ENCODE assay signal across 15 cellular contexts in the genomic region with DNA sequence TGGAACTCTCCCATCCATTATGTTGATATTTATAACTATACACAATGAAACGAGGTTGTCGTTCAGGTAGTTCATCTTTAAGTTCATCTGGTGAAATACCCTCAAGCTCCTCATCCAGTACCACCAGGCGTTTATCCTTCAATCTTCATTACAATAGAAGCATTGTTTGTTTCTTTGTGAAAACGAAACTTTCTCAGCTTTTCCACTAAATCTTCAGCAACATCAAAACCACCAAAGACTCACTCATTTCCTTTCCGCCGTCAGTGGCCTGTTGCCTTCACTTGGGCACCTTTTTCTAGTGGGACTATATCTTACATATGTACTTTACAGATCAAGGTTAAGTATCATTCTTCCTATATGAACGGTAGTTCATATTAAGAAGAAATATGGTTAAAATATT. TPM values are rescaled to one million over a fixed set of nuclear protein-coding genes. Genes with fewer than 3 reads are reported as not detected.
DNase-seq lines count a peak whose midpoint lies in the region; ATAC-seq, FAIRE-seq and TF ChIP-seq lines count a peak whose summit lies in the region.
"Had no signal": no experiment of that assay in that cellular context is flagged by ENCODE, and none has a peak within 500 bp of the region (broad histone marks: within the 10 kb centered on the region; RNA-seq: fewer than 3 reads in every experiment).

No MANE protein-coding gene starts in this region.

- H3K9me1 ChIP-seq in K562 (ENCODE audit: control insufficient read depth, insufficient read depth, low read length), result no peaks in the 10 kb centered on the region

- in situ Hi-C loops in K562 (cut with MboI), result no loop called here

- no peaks in the 10 kb centered on the region for H3K27me3 ChIP-seq in K562 (ENCODE audit: control insufficient read depth in 2 of 2, insufficient read depth in 2 of 2, low read length in 2 of 2)

- H3K27ac ChIP-seq in K562 (ENCODE audit: extremely low read depth, low read depth, low read length), result no peak overlapping the region

- no peaks in the 10 kb centered on the region for H3K9me3 Mint-ChIP-seq in activated CD8-positive, alpha-beta memory T cell treated with anti-CD3 and anti-CD28 coated beads, Interleukin-2, amount 10 ng/mL, durations not matched to agents 7 days and 5 days (ENCODE audit: low read depth)
- peaks cover 6% of the 10 kb centered on the region for H3K9me3 Mint-ChIP-seq in activated CD4-positive, alpha-beta T cell treated with anti-CD3 and anti-CD28 coated beads, Interleukin-2, amount 10 ng/mL, durations not matched to agents 24 days and 14 days

- FAIRE-seq in K562 (lab: Jason Lieb, UNC), result no peak
- FAIRE-seq: A204.1 had no signal

- no peak overlapping the region for H3K4me3 ChIP-seq in K562

- peak overlapping the region; percentile 82 for H2AFZ ChIP-seq in K562 (ENCODE audit: low read depth, low read length)

- H3K9ac ChIP-seq in K562 (ENCODE audit: insufficient read depth in 1 of 2, low read depth in 2 of 2, low read length in 2 of 2), result no peak overlapping the region

- POLR2A ChIA-PET in K562 (lab: Yijun Ruan, JAX), result no interaction called here

- H3K27me3 Mint-ChIP-seq in activated CD8-positive, alpha-beta memory T cell treated with anti-CD3 and anti-CD28 coated beads, Interleukin-2, amount 10 ng/mL, durations not matched to agents 7 days and 5 days, result peaks cover 13% of the 10 kb centered on the region
- no peaks in the 10 kb centered on the region for H3K27me3 Mint-ChIP-seq in activated CD4-positive, alpha-beta T cell treated with anti-CD3 and anti-CD28 coated beads, Interleukin-2, amount 10 ng/mL, durations not matched to agents 24 days and 14 days

- no peaks in the 10 kb centered on the region for H3K36me3 ChIP-seq in K562 (ENCODE audit: control insufficient read depth, insufficient read depth, low read length)

- peak overlapping the region; percentile 67 for H3K27ac Mint-ChIP-seq in activated CD8-positive, alpha-beta memory T cell treated with anti-CD3 and anti-CD28 coated beads, Interleukin-2, amount 10 ng/mL, durations not matched to agents 7 days and 5 days
- peak overlapping the region; percentile 81 for H3K27ac Mint-ChIP-seq in activated CD4-positive, alpha-beta T cell treated with anti-CD3 and anti-CD28 coated beads, Interleukin-2, amount 10 ng/mL, durations not matched to agents 24 days and 14 days

- CTCF ChIA-PET in activated CD8-positive, alpha-beta memory T cell treated with anti-CD3 and anti-CD28 coated beads, Interleukin-2, amount 10 ng/mL, durations not matched to agents 7 days and 5 days (lab: Charles Lee), result interaction anchor here (1.4 kb wide), 1 partner anchor 45 kb away, joined by 5 read pairs; no protein-coding TSS in a partner anchor
- CTCF ChIA-PET in K562 (lab: Yijun Ruan, JAX; ENCODE audit: low intra/inter-chr PET ratio), result no interaction called here

- DNase-seq in activated CD8-positive, alpha-beta memory T cell treated with anti-CD3 and anti-CD28 coated beads, Interleukin-2, amount 10 ng/mL, durations not matched to agents 7 days and 5 days, result peak; percentile 57
- DNase-seq in activated CD8-positive, alpha-beta memory T cell treated with anti-CD3 and anti-CD28 coated beads, Interleukin-2, amount 50 U/mL, for 48 hours, result no peak
- DNase-seq in activated CD4-positive, alpha-beta T cell treated with anti-CD3 and anti-CD28 coated beads, Interleukin-2, amount 10 ng/mL, durations not matched to agents 24 days and 14 days, result peak; percentile 86
- no peak for DNase-seq in K562 (ENCODE audit: extremely low read depth in 1 of 4, low spot score in 3 of 4)
- DNase-seq in stimulated activated naive CD8-positive, alpha-beta T cell treated with anti-CD3 and anti-CD28 coated beads, Interleukin-15, Interleukin-2, amounts not matched to agents 100 U/mL and 50 U/mL, for 24 hours, result peak; percentile 14
- DNase-seq in NK-92 (lab: John Stamatoyannopoulos, UW; ENCODE audit: unreplicated experiment), result no peak
- DNase-seq: DMS79; effector CD4-positive, alpha-beta T cell; NCI-H1092; NCI-H446 treated with DMSO at 0.1 percent for 48 hours had no signal

- no peak for TF ChIP-seq EP300 in K562 (IDR thresholded peaks at IDR 0.05; ENCODE audit: low read length)

- H3K4me3 Mint-ChIP-seq in activated CD8-positive, alpha-beta memory T cell treated with anti-CD3 and anti-CD28 coated beads, Interleukin-2, amount 10 ng/mL, durations not matched to agents 7 days and 5 days, result peak overlapping the region; percentile 38
- peak overlapping the region; percentile 59 for H3K4me3 Mint-ChIP-seq in activated CD4-positive, alpha-beta T cell treated with anti-CD3 and anti-CD28 coated beads, Interleukin-2, amount 10 ng/mL, durations not matched to agents 24 days and 14 days

- intact Hi-C loops in activated CD4-positive, alpha-beta T cell treated with anti-CD3 and anti-CD28 coated beads, Interleukin-2, amount 10 ng/mL, durations not matched to agents 24 days and 14 days (cut with micrococcal nuclease), result loop anchor here (1.0 to 5.0 kb wide), 4 partner anchors 14 to 854 kb away; no protein-coding TSS in a partner anchor
- intact Hi-C loops in K562 (cut with micrococcal nuclease), result loop anchor here (5.0 kb wide), 1 partner anchor 42 kb away; the partner anchor contains the start of gene TFG

- BruUV-seq in K562 (replicated peaks; lab: Mats Ljungman, UMichigan), result no TSS peak

- no peaks in the 10 kb centered on the region for H3K36me3 Mint-ChIP-seq in activated CD8-positive, alpha-beta memory T cell treated with anti-CD3 and anti-CD28 coated beads, Interleukin-2, amount 10 ng/mL, durations not matched to agents 7 days and 5 days
- no peaks in the 10 kb centered on the region for H3K36me3 Mint-ChIP-seq in activated CD4-positive, alpha-beta T cell treated with anti-CD3 and anti-CD28 coated beads, Interleukin-2, amount 10 ng/mL, durations not matched to agents 24 days and 14 days (ENCODE audit: low read depth)

- H3K4me2 ChIP-seq in K562 (ENCODE audit: insufficient read depth, low read length), result peak overlapping the region; percentile 14; the same call in 1 of the 2 replicates

- no peak for TF ChIP-seq POLR2A in K562 (conservative IDR thresholded peaks at IDR 0.05)

- peaks cover 19% of the 10 kb centered on the region for H3K4me1 Mint-ChIP-seq in activated CD8-positive, alpha-beta memory T cell treated with anti-CD3 and anti-CD28 coated beads, Interleukin-2, amount 10 ng/mL, durations not matched to agents 7 days and 5 days
- peaks cover 27% of the 10 kb centered on the region for H3K4me1 Mint-ChIP-seq in activated CD4-positive, alpha-beta T cell treated with anti-CD3 and anti-CD28 coated beads, Interleukin-2, amount 10 ng/mL, durations not matched to agents 24 days and 14 days

- peaks cover 0 to 2% of the 10 kb centered on the region in 2 experiments; a peak in 2 of 5 replicates for H3K4me1 ChIP-seq in K562 (replicated peaks in 1 of 2; ENCODE audit: control insufficient read depth in 2 of 2, insufficient read depth in 2 of 2, low read length in 2 of 2)

- no peaks in the 10 kb centered on the region for H3K79me2 ChIP-seq in K562 (ENCODE audit: control insufficient read depth, insufficient read depth, low read length)

- TF ChIP-seq CTCF in K562 (IDR thresholded peaks at IDR 0.05 in 2 of 3, conservative IDR thresholded peaks at IDR 0.05 in 1 of 3; ENCODE audit: insufficient read depth in 2 of 3, low read depth in 1 of 3, low read length in 3 of 3), result no peak

- TF ChIP-seq RAD21 in K562 (CRISPR knock-in tag; conservative IDR thresholded peaks at IDR 0.05 in 1 of 2, IDR thresholded peaks at IDR 0.05 in 1 of 2), result no peak

- peak; percentile 91 for ATAC-seq in activated CD8-positive, alpha-beta memory T cell treated with anti-CD3 and anti-CD28 coated beads, Interleukin-2, amount 10 ng/mL, durations not matched to agents 7 days and 5 days
- ATAC-seq in K562 (peak; percentile 32; the same call in 2 of the 3 replicates), GM21576 (IDR thresholded peaks at IDR 0.05; ENCODE audit: unreplicated experiment) (no peak), HG02981 (IDR thresholded peaks at IDR 0.05; ENCODE audit: unreplicated experiment) (no peak)
- peak; percentile 90 for ATAC-seq in stimulated activated naive CD8-positive, alpha-beta T cell treated with anti-CD3 and anti-CD28 coated beads, Interleukin-15, Interleukin-2, amounts not matched to agents 100 U/mL and 50 U/mL, for 24 hours
- ATAC-seq: left lobe of liver had no signal

- 28% methylated on average over 6 of the region's 7 CpGs for WGBS in K562 (ENCODE audit: insufficient coverage, low coverage, missing lambda C conversion rate)

- 0 out of 2 replicates have a peak, but pooled peaks cover 2% of the 10 kb centered on the region for H3K9me3 ChIP-seq in K562 (replicated peaks; ENCODE audit: control insufficient read depth, insufficient read depth, low read depth, low read length)

- H4K20me1 ChIP-seq in K562 (replicated peaks; ENCODE audit: control insufficient read depth, insufficient read depth, low read length), result no peaks in the 10 kb centered on the region

RNA-seq across cellular contexts. Expression of gene TFG, which starts 44.1 kb away (rescaled TPM):
- 10 to 100 TPM; 44.0 to 49.0 TPM for total RNA-seq in activated CD8-positive, alpha-beta memory T cell treated with anti-CD3 and anti-CD28 coated beads, Interleukin-2, amount 10 ng/mL, durations not matched to agents 7 days and 5 days
- total RNA-seq in activated CD4-positive, alpha-beta T cell treated with anti-CD3 and anti-CD28 coated beads, Interleukin-2, amount 10 ng/mL, durations not matched to agents 24 days and 14 days, result 71.5 and 72.2 TPM in 2 replicates
- total RNA-seq in K562 (2011; cell fraction: chromatin; rRNA removed; ENCODE audit: low replicate concordance), result 21.5 and 58.2 TPM in 2 replicates
- total RNA-seq in K562 (2011; cell fraction: nucleolus; rRNA removed), result 14.8 and 18.0 TPM in 2 replicates
- total RNA-seq in K562 (2011; cell fraction: nucleoplasm; rRNA removed), result 31.5 and 58.2 TPM in 2 replicates
- total RNA-seq in K562 (2014; rRNA removed), result 31.8 and 42.0 TPM in 2 replicates
- 68.8 and 70.8 TPM in 2 replicates for total RNA-seq in K562 (2014; rRNA removed; fragmentation: Illumina TruSeq; extraction: Trizol)
- total RNA-seq in K562 (2015; rRNA removed; fragmentation: Illumina TruSeq; extraction: Trizol), result 57.0 and 64.4 TPM in 2 replicates
- 70.4 and 70.6 TPM in 2 replicates for total RNA-seq in K562 (2021)
- 56.1 and 74.5 TPM in 2 replicates for polyA plus RNA-seq in K562 (2011; rRNA removed)
- 86.2 and 92.5 TPM in 2 replicates for polyA plus RNA-seq in K562 (2011; cell fraction: cytosol; rRNA removed)
- polyA plus RNA-seq in K562 (2011; cell fraction: nucleus; rRNA removed), result 61.3 and 65.4 TPM in 2 replicates
- 65.7 and 94.7 TPM in 2 replicates for polyA plus RNA-seq in K562 (2012)
- 109 and 143 TPM in 2 replicates for polyA plus RNA-seq in K562 (2014; fragmentation: Illumina TruSeq; extraction: Trizol)
- 10 to 100 TPM; 33.5 to 48.8 TPM for polyA plus RNA-seq in K562 (2014; fragmentation: Nextera tagmentation; extraction: Ambion mirVana)
- 57.8 and 67.7 TPM in 2 replicates for polyA plus RNA-seq in K562 (2014; rRNA removed)
- polyA minus RNA-seq in K562 (2011; rRNA and poly(A)+ RNA removed), result 35.1 and 44.4 TPM in 2 replicates
- polyA minus RNA-seq in K562 (2011; cell fraction: cytosol; rRNA and poly(A)+ RNA removed), result 28.4 and 31.9 TPM in 2 replicates
- polyA minus RNA-seq in K562 (2011; cell fraction: nucleus; rRNA and poly(A)+ RNA removed), result 34.5 and 59.3 TPM in 2 replicates

RNA-seq across cellular contexts. Expression of gene ADGRG7, which starts 55.8 kb away (rescaled TPM):
- not detected for total RNA-seq in activated CD8-positive, alpha-beta memory T cell treated with anti-CD3 and anti-CD28 coated beads, Interleukin-2, amount 10 ng/mL, durations not matched to agents 7 days and 5 days
- not detected in 2 replicates for total RNA-seq in activated CD4-positive, alpha-beta T cell treated with anti-CD3 and anti-CD28 coated beads, Interleukin-2, amount 10 ng/mL, durations not matched to agents 24 days and 14 days
- not detected in 2 replicates for total RNA-seq in K562 (2011; cell fraction: chromatin; rRNA removed; ENCODE audit: low replicate concordance)
- not detected in 2 replicates for total RNA-seq in K562 (2011; cell fraction: nucleolus; rRNA removed)
- not detected in 2 replicates for total RNA-seq in K562 (2011; cell fraction: nucleoplasm; rRNA removed)
- not detected in 2 replicates for total RNA-seq in K562 (2014; rRNA removed)
- not detected in 2 replicates for total RNA-seq in K562 (2014; rRNA removed; fragmentation: Illumina TruSeq; extraction: Trizol)
- total RNA-seq in K562 (2015; rRNA removed; fragmentation: Illumina TruSeq; extraction: Trizol), result not detected in 2 replicates
- not detected in 2 replicates for total RNA-seq in K562 (2021)
- polyA plus RNA-seq in K562 (2011; rRNA removed), result not detected in 2 replicates
- polyA plus RNA-seq in K562 (2011; cell fraction: cytosol; rRNA removed), result not detected in 2 replicates
- not detected in 2 replicates for polyA plus RNA-seq in K562 (2011; cell fraction: nucleus; rRNA removed)
- not detected in 2 replicates for polyA plus RNA-seq in K562 (2012)
- not detected in 2 replicates for polyA plus RNA-seq in K562 (2014; fragmentation: Illumina TruSeq; extraction: Trizol)
- polyA plus RNA-seq in K562 (2014; fragmentation: Nextera tagmentation; extraction: Ambion mirVana), result under 1 TPM; 0.03 TPM
- polyA plus RNA-seq in K562 (2014; rRNA removed), result 0.12 TPM in 1 of 2 replicates, not detected in the other
- not detected in 2 replicates for polyA minus RNA-seq in K562 (2011; rRNA and poly(A)+ RNA removed)
- polyA minus RNA-seq in K562 (2011; cell fraction: cytosol; rRNA and poly(A)+ RNA removed), result not detected in 2 replicates
- polyA minus RNA-seq in K562 (2011; cell fraction: nucleus; rRNA and poly(A)+ RNA removed), result not detected in 2 replicates
- total RNA-seq: osteocyte had no signal

Comparison
In these comparisons a context has a peak if more than half of its experiments do, and no peak if none do; other contexts are left out.
1. DNase-seq: peak in activated CD8-positive, alpha-beta memory T cell treated with anti-CD3 and anti-CD28 coated beads, Interleukin-2, amount 10 ng/mL, durations not matched to agents 7 days and 5 days (single experiment), activated CD4-positive, alpha-beta T cell treated with anti-CD3 and anti-CD28 coated beads, Interleukin-2, amount 10 ng/mL, durations not matched to agents 24 days and 14 days (single experiment) and stimulated activated naive CD8-positive, alpha-beta T cell treated with anti-CD3 and anti-CD28 coated beads, Interleukin-15, Interleukin-2, amounts not matched to agents 100 U/mL and 50 U/mL, for 24 hours (single experiment); none in activated CD8-positive, alpha-beta memory T cell treated with anti-CD3 and anti-CD28 coated beads, Interleukin-2, amount 50 U/mL, for 48 hours (single experiment), K562 (0 of 4) and NK-92 (single experiment).
2. ATAC-seq: peak in activated CD8-positive, alpha-beta memory T cell treated with anti-CD3 and anti-CD28 coated beads, Interleukin-2, amount 10 ng/mL, durations not matched to agents 7 days and 5 days (single experiment), K562 (single experiment) and stimulated activated naive CD8-positive, alpha-beta T cell treated with anti-CD3 and anti-CD28 coated beads, Interleukin-15, Interleukin-2, amounts not matched to agents 100 U/mL and 50 U/mL, for 24 hours (single experiment); none in GM21576 (single experiment) and HG02981 (single experiment).